ENCODE assay signal across 12 cellular contexts in the genomic region with DNA sequence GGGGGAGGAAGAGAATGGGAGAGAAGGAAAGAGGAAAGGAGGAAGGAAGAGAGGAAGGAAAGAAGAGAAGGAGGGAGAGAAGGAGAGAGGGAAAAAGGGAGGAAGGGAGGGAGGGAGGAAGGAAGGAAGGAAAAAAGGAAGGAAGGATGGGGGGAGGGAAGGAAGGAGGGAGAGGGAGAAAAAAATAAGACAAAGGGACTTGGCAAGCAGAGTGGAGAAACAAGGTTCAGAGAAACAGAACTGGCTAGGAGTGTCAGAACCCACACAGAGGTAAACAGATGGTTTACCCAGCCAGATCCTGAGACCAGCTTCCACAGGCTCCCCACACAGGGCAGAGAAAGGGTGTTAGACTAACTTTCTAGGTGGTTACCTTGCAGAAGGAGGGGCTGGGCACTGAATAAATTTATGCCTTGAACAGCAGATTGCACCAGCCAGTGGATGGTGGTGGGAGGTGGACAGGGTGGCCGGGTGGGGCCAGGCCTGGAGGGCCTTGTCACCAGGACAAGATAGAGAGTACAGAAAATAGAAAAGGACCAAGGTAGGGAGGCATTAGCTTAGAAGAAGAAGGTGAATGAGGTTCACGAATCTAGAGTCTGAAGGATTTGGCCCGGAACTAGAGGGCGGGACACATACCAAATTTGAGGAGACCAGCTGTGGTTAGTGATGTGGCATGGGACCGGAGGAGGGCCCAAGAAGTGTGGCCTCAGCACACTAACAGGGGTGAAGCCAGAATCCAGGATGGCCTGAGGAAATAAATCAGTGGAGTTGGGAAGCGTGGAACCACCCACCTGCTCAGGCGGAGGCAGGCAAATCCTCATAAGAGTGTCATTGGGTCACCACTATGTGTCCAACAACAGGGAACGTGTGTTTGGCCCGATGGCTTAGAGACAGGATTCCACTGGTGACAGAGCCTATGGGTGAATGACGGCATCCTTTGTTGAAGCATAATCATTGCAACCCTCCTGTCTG. TPM values are rescaled to one million over a fixed set of nuclear protein-coding genes. Genes with fewer than 3 reads are reported as not detected.
A peak's percentile ranks its signal among the peaks of the same experiment; 100 is the strongest.
DNase-seq lines count a peak whose midpoint lies in the region; ATAC-seq and TF ChIP-seq lines count a peak whose summit lies in the region.
"Had no signal": no experiment of that assay in that cellular context is flagged by ENCODE, and none has a peak within 500 bp of the region (broad histone marks: within the 10 kb centered on the region; RNA-seq: fewer than 3 reads in every experiment).

No MANE protein-coding gene starts in this region.

- no peaks in the 10 kb centered on the region for H3K27me3 ChIP-seq in SJSA1 (replicated peaks)
- H3K27me3 ChIP-seq in foreskin keratinocyte: no peaks in the 10 kb centered on the region
- H3K27me3 ChIP-seq in psoas muscle (ENCODE audit: insufficient read depth in 3 of 3, low read length in 2 of 3): no peaks in the 10 kb centered on the region
- H3K27me3 ChIP-seq: SJCRH30 had no signal

- 85 to 86% (median 86%) methylated on average over 10 of the region's 10 CpGs for WGBS in psoas muscle, 3 donors

- H3K9me3 ChIP-seq in SJSA1 (replicated peaks) (no peaks in the 10 kb centered on the region), psoas muscle (no peaks in the 10 kb centered on the region)
- H3K9me3 ChIP-seq: SJCRH30 had no signal

- H3K27ac ChIP-seq in C4-2B (peak overlapping the region; percentile 99), SJSA1 (peak overlapping the region; percentile 77), foreskin keratinocyte (peak overlapping the region; percentile 98), psoas muscle (peak overlapping the region; percentile 61)
- H3K27ac ChIP-seq: SJCRH30 had no signal

- intact Hi-C loops in psoas muscle (cut with DNase I): no loop called here

- H3K4me3 ChIP-seq in SJSA1 (no peak overlapping the region; the same call in 1 of the 2 replicates), psoas muscle (no peak overlapping the region)

- H3K4me1 ChIP-seq in SJSA1 (replicated peaks) (peaks cover 52% of the 10 kb centered on the region), foreskin keratinocyte (peaks cover 40% of the 10 kb centered on the region), psoas muscle (peaks cover 4% of the 10 kb centered on the region)
- H3K4me1 ChIP-seq: SJCRH30 had no signal

- H3K36me3 ChIP-seq in SJSA1 (peaks cover 21% of the 10 kb centered on the region), psoas muscle (ENCODE audit: insufficient read depth in 1 of 2, low read depth in 1 of 2) (no peaks in the 10 kb centered on the region)
- H3K36me3 ChIP-seq: SJCRH30 had no signal

- no peak for TF ChIP-seq CTCF in C4-2B (conservative IDR thresholded peaks at IDR 0.05)
- TF ChIP-seq CTCF in foreskin keratinocyte (conservative IDR thresholded peaks at IDR 0.05): no peak
- TF ChIP-seq CTCF in psoas muscle (IDR thresholded peaks at IDR 0.05): no peak

- in situ Hi-C loops in ACHN (cut with HindIII; ENCODE audit: low pct_ligation_motif_present, low pct_unique_long_range_greater_than_20kb, low sequenced_read_pairs): no loop called here

- no peak for DNase-seq in SJSA1 (ENCODE audit: low read depth in 1 of 2, low spot score in 2 of 2)
- no peak for DNase-seq in foreskin keratinocyte
- no peak for DNase-seq in psoas muscle
- DNase-seq in HCEC 1CT: no peak
- DNase-seq in ACHN: no peak
- no peak for DNase-seq in ecto neural progenitor cell (ENCODE audit: low spot score)
- DNase-seq: anterior cingulate cortex; CD8-positive, alpha-beta memory T cell; SJCRH30 had no signal

- ATAC-seq in foreskin keratinocyte: no peak
- peak in 1 of 4 donors; percentile 20 for ATAC-seq in psoas muscle
- no peak for ATAC-seq in GM19328 (IDR thresholded peaks at IDR 0.05; ENCODE audit: unreplicated experiment)

RNA-seq across cellular contexts. Expression of gene TM4SF1, which starts 1.3 kb away (rescaled TPM):
- 117 and 140 TPM in 2 replicates for total RNA-seq in SJSA1 (2014; rRNA removed; shearing (Covaris generic))
- total RNA-seq in foreskin keratinocyte (79.5 and 87.6 TPM in 2 replicates), psoas muscle (10 to 100 TPM; 32.9 to 61.1 (median 51.3) TPM)
- polyA plus RNA-seq in foreskin keratinocyte (69.3 and 72.8 TPM in 2 replicates), psoas muscle (10 to 100 TPM; 30.7 to 52.8 (median 44.2) TPM)
- total RNA-seq: activated CD8-positive, alpha-beta memory T cell treated with anti-CD3 and anti-CD28 coated beads for 36 hours had no signal
- polyA plus RNA-seq: CD8-positive, alpha-beta memory T cell had no signal

RNA-seq across cellular contexts. Expression of gene TM4SF18, which starts 45.3 kb away (rescaled TPM):
- total RNA-seq in SJSA1 (2014; rRNA removed; shearing (Covaris generic)): 2.4 and 10.4 TPM in 2 replicates
- not detected in 2 replicates for total RNA-seq in foreskin keratinocyte
- not detected in 2 replicates for polyA plus RNA-seq in foreskin keratinocyte
- total RNA-seq in psoas muscle: 1 to 10 TPM; 1.8 to 7.7 (median 4.5) TPM
- polyA plus RNA-seq in psoas muscle: 1 to 10 TPM; 2.7 to 4.6 (median 3.4) TPM
- total RNA-seq: activated CD8-positive, alpha-beta memory T cell treated with anti-CD3 and anti-CD28 coated beads for 36 hours; CD8-positive, alpha-beta memory T cell; SJCRH30 had no signal
- polyA plus RNA-seq: CD8-positive, alpha-beta memory T cell had no signal
